ENCODE assay signal across 1 cellular context in genomic region chr16:31148281-31148728, GRCh38.
A peak's percentile ranks its signal among the peaks of the same experiment; 100 is the strongest.
TF ChIP-seq lines count a peak whose summit lies in the region.

No MANE protein-coding gene starts in this region.

TF ChIP-seq in H1, 55 proteins besides CTCF, POLR2A, EP300 and RAD21:
- TF ChIP-seq SP4 (IDR thresholded peaks at IDR 0.05; ENCODE audit: low read length) (no peak), KDM5A (IDR thresholded peaks at IDR 0.05; ENCODE audit: low read length) (no peak), POU5F1 (IDR thresholded peaks at IDR 0.05; ENCODE audit: low read depth, low read length) (no peak), BACH1 (IDR thresholded peaks at IDR 0.05; ENCODE audit: low read length) (no peak), RXRA (IDR thresholded peaks at IDR 0.05; ENCODE audit: insufficient read depth, low read depth, low read length) (no peak), GABPA (IDR thresholded peaks at IDR 0.05; ENCODE audit: borderline replicate concordance, insufficient read depth, low read length) (0 out of 2 replicates have a peak, but pooled peaks have one; percentile 22), CTBP2 (IDR thresholded peaks at IDR 0.05; ENCODE audit: borderline replicate concordance, insufficient read depth, insufficient read length, low read length) (no peak), MAX (IDR thresholded peaks at IDR 0.05) (peak; percentile 54; the same call in 1 of the 2 replicates), TEAD4 (IDR thresholded peaks at IDR 0.05; ENCODE audit: low read depth, low read length) (no peak), HDAC2 (IDR thresholded peaks at IDR 0.05; ENCODE audit: borderline replicate concordance in 1 of 2, low read depth in 2 of 2, low read length in 2 of 2) (peak in 1 of 2 experiments; percentile 52; a peak in 1 of 4 replicates), BRCA1 (IDR thresholded peaks at IDR 0.05; ENCODE audit: low read depth, low read length) (no peak), JUND (IDR thresholded peaks at IDR 0.05; ENCODE audit: low read length) (no peak), KDM4A (IDR thresholded peaks at IDR 0.05; ENCODE audit: low read depth, low read length, severe bottlenecking) (peak; percentile 93), CHD2 (IDR thresholded peaks at IDR 0.05; ENCODE audit: low read length) (no peak), CHD7 (IDR thresholded peaks at IDR 0.05; ENCODE audit: insufficient replicate concordance, low read length) (no peak), NRF1 (IDR thresholded peaks at IDR 0.05; ENCODE audit: low read depth, low read length) (no peak), CHD1 (IDR thresholded peaks at IDR 0.05; ENCODE audit: low read depth, low read length) (no peak), ATF2 (IDR thresholded peaks at IDR 0.05; ENCODE audit: low read length) (no peak), YY1 (IDR thresholded peaks at IDR 0.05; ENCODE audit: low read depth, low read length) (0 out of 2 replicates have a peak, but pooled peaks have one; percentile 68), GTF2F1 (IDR thresholded peaks at IDR 0.05; ENCODE audit: borderline replicate concordance, low read depth, low read length) (no peak), RBBP5 (IDR thresholded peaks at IDR 0.05; ENCODE audit: borderline replicate concordance, low read depth, low read length) (0 out of 2 replicates have a peak, but pooled peaks have one; percentile 40), TAF1 (IDR thresholded peaks at IDR 0.05; ENCODE audit: low read depth, low read length) (no peak), POLR2AphosphoS5 (IDR thresholded peaks at IDR 0.05; ENCODE audit: low read depth, low read length) (no peak), ZNF274 (IDR thresholded peaks at IDR 0.05; ENCODE audit: borderline replicate concordance, extremely low read depth, low read length) (no peak), USF2 (IDR thresholded peaks at IDR 0.05; ENCODE audit: low read length) (no peak), SP1 (IDR thresholded peaks at IDR 0.05; ENCODE audit: low read depth, low read length) (no peak), MAFK (IDR thresholded peaks at IDR 0.05; ENCODE audit: low read depth, low read length) (no peak), FOSL1 (IDR thresholded peaks at IDR 0.05; ENCODE audit: insufficient read depth, low read depth, low read length) (no peak), SUZ12 (IDR thresholded peaks at IDR 0.05; ENCODE audit: low read length) (no peak), CREB1 (IDR thresholded peaks at IDR 0.05) (no peak)
